13 cellular contexts compared by ENCODE assay signal in genomic region chr19:49338023-49338677, GRCh38. TPM values are rescaled to one million over a fixed set of nuclear protein-coding genes. Genes with fewer than 3 reads are reported as not detected.
A peak's percentile ranks its signal among the peaks of the same experiment; 100 is the strongest.
DNase-seq lines count a peak whose midpoint lies in the region; ATAC-seq, FAIRE-seq and TF ChIP-seq lines count a peak whose summit lies in the region.
"Had no signal": no experiment of that assay in that cellular context is flagged by ENCODE, and none has a peak within 500 bp of the region (broad histone marks: within the 10 kb centered on the region; RNA-seq: fewer than 3 reads in every experiment).

No MANE protein-coding gene starts in this region.

- dilution Hi-C loops in keratinocyte (cut with MboI; ENCODE audit: extremely low pct_ligation_motif_present, low sequenced_read_pairs) = no loop called here

- no peaks in the 10 kb centered on the region for H3K9me3 Mint-ChIP-seq in activated naive CD8-positive, alpha-beta T cell treated with anti-CD3 and anti-CD28 coated beads, Interleukin-2, amount 50 U/mL, for 24 hours

- peaks cover 32% of the 10 kb centered on the region for H3K36me3 Mint-ChIP-seq in activated naive CD8-positive, alpha-beta T cell treated with anti-CD3 and anti-CD28 coated beads, Interleukin-2, amount 50 U/mL, for 24 hours (ENCODE audit: low read depth)

- H3K27ac Mint-ChIP-seq in activated naive CD8-positive, alpha-beta T cell treated with anti-CD3 and anti-CD28 coated beads, Interleukin-2, amount 50 U/mL, for 24 hours = no peak overlapping the region

- peaks cover 3% of the 10 kb centered on the region for H3K4me1 ChIP-seq in keratinocyte (ENCODE audit: control insufficient read depth, extremely low read depth, insufficient read depth, low read length)

- FAIRE-seq in keratinocyte (lab: Jason Lieb, UNC) = no peak
- FAIRE-seq: G401.6 had no signal

- H4K20me1 ChIP-seq in keratinocyte (ENCODE audit: control insufficient read depth, extremely low read depth, insufficient read depth, low read length) = no peaks in the 10 kb centered on the region

- no peak overlapping the region for H3K27ac ChIP-seq in keratinocyte (ENCODE audit: control insufficient read depth, insufficient read depth, low read length)

- no peaks in the 10 kb centered on the region for H3K9me3 ChIP-seq in keratinocyte (ENCODE audit: control insufficient read depth, low read depth, low read length)

- H2AFZ ChIP-seq in keratinocyte (ENCODE audit: control insufficient read depth, low read length) = no peak overlapping the region

- DNase-seq in H7 = peak; percentile 89
- DNase-seq in activated naive CD8-positive, alpha-beta T cell treated with anti-CD3 and anti-CD28 coated beads, Interleukin-2, amount 50 U/mL, for 24 hours = peak; percentile 2
- no peak for DNase-seq in keratinocyte (ENCODE audit: low read depth, low spot score)
- DNase-seq in stimulated activated naive CD8-positive, alpha-beta T cell treated with anti-CD3 and anti-CD28 coated beads, Interleukin-15, Interleukin-2, amounts not matched to agents 100 U/mL and 50 U/mL, for 24 hours = peak; percentile 3
- DNase-seq in GM19240 (ENCODE audit: insufficient read length, low spot score) = no peak
- no peak for DNase-seq in NCI-H2029 (lab: John Stamatoyannopoulos, UW)
- DNase-seq: effector CD4-positive, alpha-beta T cell; NCI-H1417 treated with DMSO at 0.1 percent for 48 hours; stimulated activated CD4-positive, alpha-beta T cell treated with anti-CD3 and anti-CD28 coated beads, Interleukin-4, amount 100 ng/mL, for 4 hours had no signal

- H3K27me3 ChIP-seq in H7 (ENCODE audit: control insufficient read depth, insufficient read depth, low read length) (peaks cover 23% of the 10 kb centered on the region), keratinocyte (ENCODE audit: control insufficient read depth, extremely low read depth, insufficient read depth, low read length) (peaks cover 16% of the 10 kb centered on the region)

- peaks cover 59% of the 10 kb centered on the region for H3K4me1 Mint-ChIP-seq in activated naive CD8-positive, alpha-beta T cell treated with anti-CD3 and anti-CD28 coated beads, Interleukin-2, amount 50 U/mL, for 24 hours

- TF ChIP-seq CTCF in keratinocyte (optimal IDR thresholded peaks at IDR 0.05 in 1 of 3, IDR thresholded peaks at IDR 0.05 in 1 of 3, conservative IDR thresholded peaks at IDR 0.05 in 1 of 3; ENCODE audit: extremely low read depth in 1 of 3, insufficient read depth in 2 of 3, low read length in 3 of 3) = no peak

- no peaks in the 10 kb centered on the region for H3K79me2 ChIP-seq in keratinocyte (ENCODE audit: control insufficient read depth, insufficient read depth, low read length)

- H3K9ac ChIP-seq in keratinocyte (ENCODE audit: control insufficient read depth, extremely low read depth, insufficient read depth, low read length) = no peak overlapping the region

- no peaks in the 10 kb centered on the region for H3K9me1 ChIP-seq in keratinocyte (ENCODE audit: control insufficient read depth, extremely low read depth, insufficient read depth, low read length)

- no peak for ATAC-seq in activated naive CD8-positive, alpha-beta T cell treated with anti-CD3 and anti-CD28 coated beads, Interleukin-2, amount 50 U/mL, for 24 hours
- ATAC-seq in stimulated activated naive CD8-positive, alpha-beta T cell treated with anti-CD3 and anti-CD28 coated beads, Interleukin-15, Interleukin-2, amounts not matched to agents 100 U/mL and 50 U/mL, for 24 hours = no peak
- ATAC-seq in GM18858 (IDR thresholded peaks at IDR 0.05; ENCODE audit: unreplicated experiment) = no peak

- H3K4me2 ChIP-seq in keratinocyte (ENCODE audit: control insufficient read depth, extremely low read depth, insufficient read depth, low read depth, low read length) = peak overlapping the region; percentile 64

- H3K36me3 ChIP-seq in H7 (replicated peaks; ENCODE audit: control insufficient read depth, insufficient read depth, low read length) (peaks cover 19% of the 10 kb centered on the region), keratinocyte (ENCODE audit: control insufficient read depth in 2 of 2, extremely low read depth in 1 of 2, insufficient read depth in 2 of 2, low read length in 2 of 2) (peaks cover 0 to 7% of the 10 kb centered on the region in 2 experiments)

- H3K4me3 Mint-ChIP-seq in activated naive CD8-positive, alpha-beta T cell treated with anti-CD3 and anti-CD28 coated beads, Interleukin-2, amount 50 U/mL, for 24 hours = no peak overlapping the region

- H3K27me3 Mint-ChIP-seq in activated naive CD8-positive, alpha-beta T cell treated with anti-CD3 and anti-CD28 coated beads, Interleukin-2, amount 50 U/mL, for 24 hours = no peaks in the 10 kb centered on the region

- H3K4me3 ChIP-seq in H7 (ENCODE audit: insufficient read depth, low read depth, low read length) (peak overlapping the region; percentile 34), keratinocyte (ENCODE audit: control insufficient read depth in 2 of 3, extremely low read depth in 1 of 3, insufficient read depth in 2 of 3, low read depth in 1 of 3, low read length in 3 of 3) (peak overlapping the region in 1 of 3 experiments; percentile 38)

RNA-seq across cellular contexts. Expression of gene CD37, which starts 2.9 kb away (rescaled TPM):
- 0.44 TPM in 1 of 2 replicates, not detected in the other for total RNA-seq in H7 (2014; rRNA removed; shearing (Covaris generic))
- polyA plus RNA-seq in keratinocyte = not detected in 3 replicates
- polyA plus RNA-seq in keratinocyte (2011; ENCODE audit: low read depth) = not detected
- polyA plus RNA-seq in keratinocyte (2011; cell fraction: cytosol; rRNA removed) = not detected in 2 replicates
- not detected in 2 replicates for polyA plus RNA-seq in keratinocyte (2011; cell fraction: nucleus; rRNA removed)
- polyA plus RNA-seq in keratinocyte (2012; ENCODE audit: low replicate concordance) = 0.38 and 3.2 TPM in 2 replicates
- polyA minus RNA-seq in keratinocyte = not detected in 3 replicates
- not detected for polyA minus RNA-seq in keratinocyte (2011; cell fraction: cytosol; rRNA and poly(A)+ RNA removed)
- not detected in 2 replicates for polyA minus RNA-seq in keratinocyte (2011; cell fraction: nucleus; rRNA and poly(A)+ RNA removed)

RNA-seq across cellular contexts. Expression of gene SLC6A16, which starts 13.2 kb away (rescaled TPM):
- total RNA-seq in H7 (2014; rRNA removed; shearing (Covaris generic)) = 0.24 and 4.3 TPM in 2 replicates
- polyA plus RNA-seq in keratinocyte = 0.04 TPM in 1 of 3 replicates, not detected in the others
- polyA plus RNA-seq in keratinocyte (2011; ENCODE audit: low read depth) = not detected
- polyA plus RNA-seq in keratinocyte (2011; cell fraction: cytosol; rRNA removed) = not detected in 2 replicates
- 0.25 and 0.35 TPM in 2 replicates for polyA plus RNA-seq in keratinocyte (2011; cell fraction: nucleus; rRNA removed)
- not detected in 2 replicates for polyA plus RNA-seq in keratinocyte (2012; ENCODE audit: low replicate concordance)
- not detected in 3 replicates for polyA minus RNA-seq in keratinocyte
- polyA minus RNA-seq in keratinocyte (2011; cell fraction: cytosol; rRNA and poly(A)+ RNA removed) = not detected
- 0.23 TPM in 1 of 2 replicates, not detected in the other for polyA minus RNA-seq in keratinocyte (2011; cell fraction: nucleus; rRNA and poly(A)+ RNA removed)

RNA-seq across cellular contexts. Expression of gene TEAD2, which starts 24.1 kb away (rescaled TPM):
- total RNA-seq in H7 (2014; rRNA removed; shearing (Covaris generic)) = 110 and 155 TPM in 2 replicates
- polyA plus RNA-seq in keratinocyte = 6.4 to 13.6 TPM (median 8.9 TPM) in 3 replicates
- polyA plus RNA-seq in keratinocyte (2011; ENCODE audit: low read depth) = 1.1 TPM
- 6.9 and 8.6 TPM in 2 replicates for polyA plus RNA-seq in keratinocyte (2011; cell fraction: cytosol; rRNA removed)
- polyA plus RNA-seq in keratinocyte (2011; cell fraction: nucleus; rRNA removed) = 4.9 and 6.4 TPM in 2 replicates
- 1.8 and 12.9 TPM in 2 replicates for polyA plus RNA-seq in keratinocyte (2012; ENCODE audit: low replicate concordance)
- polyA minus RNA-seq in keratinocyte = 9.1 to 28.8 TPM (median 15.8 TPM) in 3 replicates
- 13.6 TPM for polyA minus RNA-seq in keratinocyte (2011; cell fraction: cytosol; rRNA and poly(A)+ RNA removed)
- polyA minus RNA-seq in keratinocyte (2011; cell fraction: nucleus; rRNA and poly(A)+ RNA removed) = 5.4 and 5.6 TPM in 2 replicates
- total RNA-seq: activated CD8-positive, alpha-beta memory T cell treated with anti-CD3 and anti-CD28 coated beads for 36 hours had no signal

RNA-seq across cellular contexts. Expression of gene DKKL1, which starts 25.5 kb away (rescaled TPM):
- 3.6 and 4.3 TPM in 2 replicates for total RNA-seq in H7 (2014; rRNA removed; shearing (Covaris generic))
- polyA plus RNA-seq in keratinocyte = 0.10 TPM in 1 of 3 replicates, not detected in the others
- polyA plus RNA-seq in keratinocyte (2011; ENCODE audit: low read depth) = not detected
- polyA plus RNA-seq in keratinocyte (2011; cell fraction: cytosol; rRNA removed) = not detected in 2 replicates
- not detected in 2 replicates for polyA plus RNA-seq in keratinocyte (2011; cell fraction: nucleus; rRNA removed)
- not detected in 2 replicates for polyA plus RNA-seq in keratinocyte (2012; ENCODE audit: low replicate concordance)
- polyA minus RNA-seq in keratinocyte = not detected in 3 replicates
- polyA minus RNA-seq in keratinocyte (2011; cell fraction: cytosol; rRNA and poly(A)+ RNA removed) = not detected
- polyA minus RNA-seq in keratinocyte (2011; cell fraction: nucleus; rRNA and poly(A)+ RNA removed) = not detected in 2 replicates
- total RNA-seq: activated CD8-positive, alpha-beta memory T cell treated with anti-CD3 and anti-CD28 coated beads for 36 hours had no signal

RNA-seq across cellular contexts. Expression of gene KASH5, which starts 49.9 kb away (rescaled TPM):
- total RNA-seq in H7 (2014; rRNA removed; shearing (Covaris generic)) = 0.21 and 0.26 TPM in 2 replicates
- polyA plus RNA-seq in keratinocyte = not detected in 3 replicates
- polyA plus RNA-seq in keratinocyte (2011; ENCODE audit: low read depth) = not detected
- not detected in 2 replicates for polyA plus RNA-seq in keratinocyte (2011; cell fraction: cytosol; rRNA removed)
- not detected in 2 replicates for polyA plus RNA-seq in keratinocyte (2011; cell fraction: nucleus; rRNA removed)
- polyA plus RNA-seq in keratinocyte (2012; ENCODE audit: low replicate concordance) = not detected in 2 replicates
- not detected in 3 replicates for polyA minus RNA-seq in keratinocyte
- not detected for polyA minus RNA-seq in keratinocyte (2011; cell fraction: cytosol; rRNA and poly(A)+ RNA removed)
- polyA minus RNA-seq in keratinocyte (2011; cell fraction: nucleus; rRNA and poly(A)+ RNA removed) = not detected in 2 replicates
- total RNA-seq: liver had no signal
- polyA plus RNA-seq: liver had no signal

Comparison
In these comparisons a context has a peak if more than half of its experiments do, and no peak if none do; other contexts are left out.
1. DNase-seq: peak in H7 (single experiment), activated naive CD8-positive, alpha-beta T cell treated with anti-CD3 and anti-CD28 coated beads, Interleukin-2, amount 50 U/mL, for 24 hours (single experiment) and stimulated activated naive CD8-positive, alpha-beta T cell treated with anti-CD3 and anti-CD28 coated beads, Interleukin-15, Interleukin-2, amounts not matched to agents 100 U/mL and 50 U/mL, for 24 hours (single experiment); none in keratinocyte (single experiment), GM19240 (single experiment) and NCI-H2029 (single experiment).